ENCODE assay signal across 2 cellular contexts in genomic region chrX:17448188-17448587, GRCh38.
TF ChIP-seq lines count a peak whose summit lies in the region.

No MANE protein-coding gene starts in this region.

TF ChIP-seq in SK-N-SH treated with all-trans-retinoic acid at 6 μM for 48 hours, 23 proteins besides CTCF, POLR2A, EP300 and RAD21 (continued from another document):
- TF ChIP-seq POU6F1 (CRISPR knock-in tag; IDR thresholded peaks at IDR 0.05; ENCODE audit: borderline replicate concordance, low read depth) (no peak), CSRNP3 (CRISPR knock-in tag; IDR thresholded peaks at IDR 0.05) (no peak), ZNF565 (CRISPR knock-in tag; conservative IDR thresholded peaks at IDR 0.05; ENCODE audit: low read depth) (no peak), ZNF8 (CRISPR knock-in tag; IDR thresholded peaks at IDR 0.05) (no peak), OSR1 (CRISPR knock-in tag; IDR thresholded peaks at IDR 0.05) (no peak), ZC3H10 (CRISPR knock-in tag; IDR thresholded peaks at IDR 0.05) (no peak), TOX (CRISPR knock-in tag; IDR thresholded peaks at IDR 0.05; ENCODE audit: borderline replicate concordance) (no peak), GLIS3 (CRISPR knock-in tag; IDR thresholded peaks at IDR 0.05) (no peak), TCF4 (CRISPR knock-in tag; IDR thresholded peaks at IDR 0.05; ENCODE audit: borderline replicate concordance) (no peak), ISL1 (CRISPR knock-in tag; IDR thresholded peaks at IDR 0.05) (no peak)
- TF ChIP-seq, protein P1, sequence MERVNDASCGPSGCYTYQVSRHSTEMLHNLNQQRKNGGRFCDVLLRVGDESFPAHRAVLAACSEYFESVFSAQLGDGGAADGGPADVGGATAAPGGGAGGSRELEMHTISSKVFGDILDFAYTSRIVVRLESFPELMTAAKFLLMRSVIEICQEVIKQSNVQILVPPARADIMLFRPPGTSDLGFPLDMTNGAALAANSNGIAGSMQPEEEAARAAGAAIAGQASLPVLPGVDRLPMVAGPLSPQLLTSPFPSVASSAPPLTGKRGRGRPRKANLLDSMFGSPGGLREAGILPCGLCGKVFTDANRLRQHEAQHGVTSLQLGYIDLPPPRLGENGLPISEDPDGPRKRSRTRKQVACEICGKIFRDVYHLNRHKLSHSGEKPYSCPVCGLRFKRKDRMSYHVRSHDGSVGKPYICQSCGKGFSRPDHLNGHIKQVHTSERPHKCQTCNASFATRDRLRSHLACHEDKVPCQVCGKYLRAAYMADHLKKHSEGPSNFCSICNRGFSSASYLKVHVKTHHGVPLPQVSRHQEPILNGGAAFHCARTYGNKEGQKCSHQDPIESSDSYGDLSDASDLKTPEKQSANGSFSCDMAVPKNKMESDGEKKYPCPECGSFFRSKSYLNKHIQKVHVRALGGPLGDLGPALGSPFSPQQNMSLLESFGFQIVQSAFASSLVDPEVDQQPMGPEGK (CRISPR knock-in tag; IDR thresholded peaks at IDR 0.05; ENCODE audit: borderline replicate concordance) = no peak

TF ChIP-seq in SK-N-SH, 30 proteins besides CTCF, POLR2A, EP300 and RAD21 (continued from another document):
- TF ChIP-seq, protein P2, sequence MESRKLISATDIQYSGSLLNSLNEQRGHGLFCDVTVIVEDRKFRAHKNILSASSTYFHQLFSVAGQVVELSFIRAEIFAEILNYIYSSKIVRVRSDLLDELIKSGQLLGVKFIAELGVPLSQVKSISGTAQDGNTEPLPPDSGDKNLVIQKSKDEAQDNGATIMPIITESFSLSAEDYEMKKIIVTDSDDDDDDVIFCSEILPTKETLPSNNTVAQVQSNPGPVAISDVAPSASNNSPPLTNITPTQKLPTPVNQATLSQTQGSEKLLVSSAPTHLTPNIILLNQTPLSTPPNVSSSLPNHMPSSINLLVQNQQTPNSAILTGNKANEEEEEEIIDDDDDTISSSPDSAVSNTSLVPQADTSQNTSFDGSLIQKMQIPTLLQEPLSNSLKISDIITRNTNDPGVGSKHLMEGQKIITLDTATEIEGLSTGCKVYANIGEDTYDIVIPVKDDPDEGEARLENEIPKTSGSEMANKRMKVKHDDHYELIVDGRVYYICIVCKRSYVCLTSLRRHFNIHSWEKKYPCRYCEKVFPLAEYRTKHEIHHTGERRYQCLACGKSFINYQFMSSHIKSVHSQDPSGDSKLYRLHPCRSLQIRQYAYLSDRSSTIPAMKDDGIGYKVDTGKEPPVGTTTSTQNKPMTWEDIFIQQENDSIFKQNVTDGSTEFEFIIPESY (IDR thresholded peaks at IDR 0.05; ENCODE audit: borderline replicate concordance, low read depth) = no peak
- TF ChIP-seq NFIC (IDR thresholded peaks at IDR 0.05; ENCODE audit: borderline replicate concordance) = no peak
